ENCODE assay signal across 2 cellular contexts in genomic region chr12:78938341-78939084, GRCh38.
TF ChIP-seq lines count a peak whose summit lies in the region.

No MANE protein-coding gene starts in this region.

TF ChIP-seq in SK-N-SH treated with all-trans-retinoic acid at 6 μM for 48 hours, 23 proteins besides CTCF, POLR2A, EP300 and RAD21 (continued from another document):
- TF ChIP-seq ESRRG (CRISPR knock-in tag; IDR thresholded peaks at IDR 0.05) = no peak

TF ChIP-seq in SK-N-SH, 30 proteins besides CTCF, POLR2A, EP300 and RAD21 (continued from another document):
- no peak for TF ChIP-seq REST (IDR thresholded peaks at IDR 0.05; ENCODE audit: low read depth, low read length)
- no peak for TF ChIP-seq GABPA (IDR thresholded peaks at IDR 0.05; ENCODE audit: low read depth)
- TF ChIP-seq, protein P1, sequence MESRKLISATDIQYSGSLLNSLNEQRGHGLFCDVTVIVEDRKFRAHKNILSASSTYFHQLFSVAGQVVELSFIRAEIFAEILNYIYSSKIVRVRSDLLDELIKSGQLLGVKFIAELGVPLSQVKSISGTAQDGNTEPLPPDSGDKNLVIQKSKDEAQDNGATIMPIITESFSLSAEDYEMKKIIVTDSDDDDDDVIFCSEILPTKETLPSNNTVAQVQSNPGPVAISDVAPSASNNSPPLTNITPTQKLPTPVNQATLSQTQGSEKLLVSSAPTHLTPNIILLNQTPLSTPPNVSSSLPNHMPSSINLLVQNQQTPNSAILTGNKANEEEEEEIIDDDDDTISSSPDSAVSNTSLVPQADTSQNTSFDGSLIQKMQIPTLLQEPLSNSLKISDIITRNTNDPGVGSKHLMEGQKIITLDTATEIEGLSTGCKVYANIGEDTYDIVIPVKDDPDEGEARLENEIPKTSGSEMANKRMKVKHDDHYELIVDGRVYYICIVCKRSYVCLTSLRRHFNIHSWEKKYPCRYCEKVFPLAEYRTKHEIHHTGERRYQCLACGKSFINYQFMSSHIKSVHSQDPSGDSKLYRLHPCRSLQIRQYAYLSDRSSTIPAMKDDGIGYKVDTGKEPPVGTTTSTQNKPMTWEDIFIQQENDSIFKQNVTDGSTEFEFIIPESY (IDR thresholded peaks at IDR 0.05; ENCODE audit: borderline replicate concordance, low read depth) = no peak
- no peak for TF ChIP-seq SIN3A (IDR thresholded peaks at IDR 0.05; ENCODE audit: borderline replicate concordance, low read depth, low read length)
- TF ChIP-seq NFIC (IDR thresholded peaks at IDR 0.05; ENCODE audit: borderline replicate concordance) = no peak
- TF ChIP-seq USF1 (IDR thresholded peaks at IDR 0.05; ENCODE audit: borderline replicate concordance, low read depth) = no peak
